ENCODE assay signal across 8 cellular contexts in the genomic region with DNA sequence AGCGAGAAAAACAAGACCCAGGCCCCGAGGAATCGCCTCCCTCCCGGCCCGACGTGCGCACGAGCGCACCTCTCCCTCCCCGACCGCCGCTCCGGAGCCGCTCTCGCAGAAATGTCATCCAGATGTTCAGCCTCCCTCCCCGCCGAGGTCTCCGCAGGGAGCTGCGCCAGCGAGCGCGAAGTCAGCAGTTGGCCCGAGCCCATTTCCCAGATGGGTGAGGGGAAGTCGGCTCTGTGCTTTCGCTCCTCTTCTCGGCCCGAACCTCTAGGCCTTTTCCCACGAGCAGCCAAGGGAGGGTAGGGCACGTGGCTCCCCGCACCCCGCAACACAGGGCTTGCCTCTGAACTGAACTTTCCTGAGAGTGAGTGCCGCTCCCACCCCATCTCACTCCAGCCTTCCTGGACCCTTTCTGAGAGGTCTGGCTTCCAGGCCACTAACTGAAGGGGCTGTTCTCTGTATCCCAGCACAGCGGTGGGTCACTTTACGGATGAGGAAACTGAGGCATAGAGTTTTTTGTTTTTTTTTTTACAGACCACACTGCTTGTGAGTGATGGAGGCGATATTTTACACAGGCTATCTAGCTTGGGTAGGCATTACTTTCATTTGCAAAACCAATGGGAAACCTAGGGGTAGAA. TPM values are rescaled to one million over a fixed set of nuclear protein-coding genes. Genes with fewer than 3 reads are reported as not detected.
DNase-seq lines count a peak whose midpoint lies in the region; ATAC-seq and TF ChIP-seq lines count a peak whose summit lies in the region.

No MANE protein-coding gene starts in this region.

- peak; percentile 50 for DNase-seq in SIG-M5 treated with dmso at 0.1 percent for 504 hours (lab: John Stamatoyannopoulos, UW; ENCODE audit: unreplicated experiment)
- DNase-seq in SIG-M5 (lab: John Stamatoyannopoulos, UW), result no peak
- DNase-seq in WERI-Rb-1, result no peak
- peak; percentile 61 for DNase-seq in fibroblast of villous mesenchyme (ENCODE audit: low read depth)
- peak in 36 of 56 donors; percentile 42 to 85 (median 73) for DNase-seq in nucleus accumbens (lab: John Stamatoyannopoulos, UW)
- no peak for DNase-seq in NCI-H2107 treated with DMSO at 0.1 percent for 48 hours (lab: John Stamatoyannopoulos, UW; ENCODE audit: unreplicated experiment)
- DNase-seq in activated effector memory CD4-positive, alpha-beta T cell treated with anti-CD3 and anti-CD28 coated beads, Interleukin-2, amount 50 U/mL, for 16 hours, result no peak

- TF ChIP-seq CTCF in WERI-Rb-1 (IDR thresholded peaks at IDR 0.05; ENCODE audit: low read depth, low read length), result no peak
- TF ChIP-seq CTCF in fibroblast of villous mesenchyme (IDR thresholded peaks at IDR 0.05; ENCODE audit: insufficient read depth, low read depth, low read length), result no peak

- H3K4me3 ChIP-seq in WERI-Rb-1 (ENCODE audit: low read depth, low read length) (peak overlapping the region; percentile 35), fibroblast of villous mesenchyme (ENCODE audit: low read depth, low read length) (peak overlapping the region; percentile 67)

- H3K27me3 ChIP-seq in WERI-Rb-1 (ENCODE audit: insufficient read depth, low read depth, severe bottlenecking), result no peaks in the 10 kb centered on the region

- no peaks in the 10 kb centered on the region for H3K9me3 ChIP-seq in WERI-Rb-1 (ENCODE audit: severe bottlenecking)

- H3K27ac ChIP-seq in WERI-Rb-1, result no peak overlapping the region

- ATAC-seq in HG03196 (IDR thresholded peaks at IDR 0.05; ENCODE audit: unreplicated experiment), result peak; percentile 9

- no peaks in the 10 kb centered on the region for H3K36me3 ChIP-seq in WERI-Rb-1

RNA-seq across cellular contexts. Expression of a gene that starts 1.0 kb away (rescaled TPM):
- total RNA-seq in fibroblast of villous mesenchyme, result 7.7 and 14.2 TPM in 2 replicates

RNA-seq across cellular contexts. Expression of a gene that starts 2.7 kb away (rescaled TPM):
- 37.4 and 51.0 TPM in 2 replicates for total RNA-seq in fibroblast of villous mesenchyme

Comparison
In these comparisons a context has a peak if more than half of its experiments do, and no peak if none do; other contexts are left out.
1. DNase-seq: peak in SIG-M5 treated with dmso at 0.1 percent for 504 hours (single experiment), fibroblast of villous mesenchyme (single experiment) and nucleus accumbens (36 of 56); none in SIG-M5 (single experiment), WERI-Rb-1 (single experiment), NCI-H2107 treated with DMSO at 0.1 percent for 48 hours (single experiment) and activated effector memory CD4-positive, alpha-beta T cell treated with anti-CD3 and anti-CD28 coated beads, Interleukin-2, amount 50 U/mL, for 16 hours (single experiment).